In the genomic region with DNA sequence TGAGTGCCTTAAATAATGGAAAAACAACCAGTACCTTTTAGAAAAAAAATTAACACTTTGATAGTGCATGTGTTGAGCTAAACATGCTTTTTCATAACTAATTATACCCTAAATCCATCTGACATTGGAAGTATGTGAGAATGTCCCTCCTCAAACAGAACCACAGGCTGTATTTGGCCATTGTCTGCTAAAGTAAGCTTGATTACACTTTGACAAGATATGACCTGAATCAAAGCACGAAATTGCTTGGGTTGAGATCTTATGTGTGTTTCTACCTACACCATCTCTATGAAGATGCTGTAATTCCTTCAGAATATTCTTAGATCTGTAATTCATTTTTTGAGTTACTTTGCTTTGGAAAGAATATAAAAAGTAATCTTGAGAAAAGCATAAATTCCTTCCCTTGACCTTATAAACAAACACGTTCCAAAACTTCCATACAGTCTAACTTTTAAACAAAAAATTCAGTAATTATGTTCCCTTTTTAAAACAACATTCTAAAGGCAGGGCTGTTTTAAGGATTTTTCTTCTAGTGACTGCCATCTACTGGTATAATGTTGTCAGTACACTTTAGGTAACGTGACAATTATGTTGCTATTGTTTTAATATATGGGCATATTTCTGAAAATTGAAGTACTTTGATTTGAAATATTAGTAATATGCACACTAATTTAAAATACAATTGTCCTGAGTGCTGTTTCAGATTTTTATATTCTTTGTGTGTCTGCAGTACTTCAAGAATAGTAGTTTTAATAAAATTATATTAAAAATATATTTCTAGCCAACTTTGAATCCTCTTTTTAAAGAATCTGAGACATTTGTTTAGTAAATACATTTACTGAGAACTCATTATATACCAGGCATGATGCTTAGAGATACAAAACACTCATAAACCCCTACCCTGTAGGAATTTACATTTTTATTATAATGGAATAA, we compare ENCODE assay signal across 9 cellular contexts. TPM values are rescaled to one million over a fixed set of nuclear protein-coding genes. Genes with fewer than 3 reads are reported as not detected.
DNase-seq lines count a peak whose midpoint lies in the region; ATAC-seq and TF ChIP-seq lines count a peak whose summit lies in the region.
"Had no signal": no experiment of that assay in that cellular context is flagged by ENCODE, and none has a peak within 500 bp of the region (broad histone marks: within the 10 kb centered on the region; RNA-seq: fewer than 3 reads in every experiment).

No MANE protein-coding gene starts in this region.

- no peak overlapping the region for H3K4me3 ChIP-seq in H7 (ENCODE audit: insufficient read depth, low read depth, low read length)
- H3K4me3 ChIP-seq: SK-N-MC had no signal

- DNase-seq in EH (ENCODE audit: low read depth) (peak; percentile 62), H7 (peak; percentile 1), NCI-H345 (lab: John Stamatoyannopoulos, UW) (peak; percentile 41), cerebellar cortex (ENCODE audit: low spot score) (peak; percentile 32), mesothelial cell of epicardium (ENCODE audit: low spot score in 2 of 2, unreplicated experiment in 2 of 2) (no peak), nucleus accumbens (lab: John Stamatoyannopoulos, UW) (no peak), NK-92 (lab: John Stamatoyannopoulos, UW; ENCODE audit: unreplicated experiment) (no peak)

- no peaks in the 10 kb centered on the region for H3K36me3 Mint-ChIP-seq in mesothelial cell of epicardium

- H3K27ac Mint-ChIP-seq in mesothelial cell of epicardium, result no peak overlapping the region

- no peaks in the 10 kb centered on the region for H3K36me3 ChIP-seq in H7 (replicated peaks; ENCODE audit: control insufficient read depth, insufficient read depth, low read length)

- H3K4me1 Mint-ChIP-seq in mesothelial cell of epicardium, result peaks cover 6% of the 10 kb centered on the region

- no peak overlapping the region for H3K4me3 Mint-ChIP-seq in mesothelial cell of epicardium

- no peaks in the 10 kb centered on the region for H3K27me3 ChIP-seq in H7 (ENCODE audit: control insufficient read depth, insufficient read depth, low read length)

- H3K27me3 Mint-ChIP-seq in mesothelial cell of epicardium (ENCODE audit: low read depth), result no peaks in the 10 kb centered on the region

- no peak for ATAC-seq in HG03108 (IDR thresholded peaks at IDR 0.05; ENCODE audit: unreplicated experiment)

- TF ChIP-seq CTCF in mesothelial cell of epicardium (IDR thresholded peaks at IDR 0.05; ENCODE audit: unreplicated experiment), result peak; percentile 86

- H3K9me3 Mint-ChIP-seq in mesothelial cell of epicardium, result no peaks in the 10 kb centered on the region

RNA-seq across cellular contexts. Expression of a gene that starts 20.9 kb away (rescaled TPM):
- total RNA-seq in H7 (2014; rRNA removed; shearing (Covaris generic)), result under 0.01 TPM in 1 of 2 replicates, not detected in the other
- 0.34 to 1.1 TPM (median 0.44 TPM) in 3 replicates for total RNA-seq in mesothelial cell of epicardium

Comparison
In these comparisons a context has a peak if more than half of its experiments do, and no peak if none do; other contexts are left out.
1. DNase-seq: peak in EH (single experiment), H7 (single experiment), NCI-H345 (single experiment) and cerebellar cortex (single experiment); none in mesothelial cell of epicardium (0 of 2), nucleus accumbens (0 of 56) and NK-92 (single experiment).